Comparison of ENCODE assay signal across 8 cellular contexts in genomic region chr16:30985401-30986128, GRCh38. TPM values are rescaled to one million over a fixed set of nuclear protein-coding genes. Genes with fewer than 3 reads are reported as not detected.
DNase-seq lines count a peak whose midpoint lies in the region; ATAC-seq and TF ChIP-seq lines count a peak whose summit lies in the region.

No MANE protein-coding gene starts in this region.

- intact Hi-C loops in activated CD4-positive, alpha-beta memory T cell treated with anti-CD3 and anti-CD28 coated beads for 36 hours (cut with micrococcal nuclease) = loop anchor here (2.0 to 10.0 kb wide), 2 partner anchors 109 to 459 kb away; partner anchors contain the start of genes VKORC1 and ZNF843
- intact Hi-C loops in stomach (cut with DNase I; ENCODE audit: low total_unique reads) = no loop called here

- no peak overlapping the region for H3K4me3 ChIP-seq in BLaER1
- H3K4me3 ChIP-seq in LNCaP clone FGC (ENCODE audit: low read depth, low read length) = peak overlapping the region; percentile 60
- H3K4me3 ChIP-seq in iPS-11a (ENCODE audit: low read depth, low read length) = peak overlapping the region; percentile 20
- peak overlapping the region; percentile 47 to 52 (median 48) for H3K4me3 ChIP-seq in stomach

- H3K27me3 Mint-ChIP-seq in activated CD4-positive, alpha-beta memory T cell treated with anti-CD3 and anti-CD28 coated beads for 36 hours = no peaks in the 10 kb centered on the region

- CTCF ChIA-PET in activated CD4-positive, alpha-beta memory T cell treated with anti-CD3 and anti-CD28 coated beads for 36 hours (lab: Charles Lee) = interaction anchor here (0.7 to 3.8 kb wide), 25 partner anchors 10 to 882 kb away, joined by 3 to 37 read pairs (median 5); partner anchors contain the start of genes KAT8, STX4, VKORC1 and ZNF646

- TF ChIP-seq POLR2A in stomach (IDR thresholded peaks at IDR 0.05) = no peak

- no peaks in the 10 kb centered on the region for H3K9me3 Mint-ChIP-seq in activated CD4-positive, alpha-beta memory T cell treated with anti-CD3 and anti-CD28 coated beads for 36 hours

- DNase-seq in LNCaP clone FGC (ENCODE audit: low read depth) = peak; percentile 68
- peak; percentile 24 for DNase-seq in activated CD4-positive, alpha-beta memory T cell treated with anti-CD3 and anti-CD28 coated beads for 36 hours
- peak; percentile 81 for DNase-seq in stomach
- DNase-seq in activated CD4-positive, CD25-positive, alpha-beta regulatory T cell (lab: John Stamatoyannopoulos, UW) = no peak

- H3K36me3 ChIP-seq in BLaER1 (peaks cover 74% of the 10 kb centered on the region), stomach (peaks cover 27 to 61% (median 54%) of the 10 kb centered on the region in 4 donors)

- no peak overlapping the region for H3K4me3 Mint-ChIP-seq in activated CD4-positive, alpha-beta memory T cell treated with anti-CD3 and anti-CD28 coated beads for 36 hours

- POLR2A ChIA-PET in activated CD4-positive, alpha-beta memory T cell treated with anti-CD3 and anti-CD28 coated beads for 36 hours (lab: Charles Lee) = no interaction called here

- H3K27ac ChIP-seq in BLaER1 (no peak overlapping the region), stomach (peak overlapping the region; percentile 62 to 80 (median 78))

- TF ChIP-seq CTCF in LNCaP clone FGC (IDR thresholded peaks at IDR 0.05; ENCODE audit: control insufficient read depth, extremely low read depth, insufficient read depth) (peak; percentile 81), stomach (IDR thresholded peaks at IDR 0.05) (peak in 1 of 7 experiments; percentile 32)

- ATAC-seq in GM19328 (IDR thresholded peaks at IDR 0.05; ENCODE audit: unreplicated experiment) (no peak), HG02973 (IDR thresholded peaks at IDR 0.05; ENCODE audit: unreplicated experiment) (no peak)

- no peak overlapping the region for H3K27ac Mint-ChIP-seq in activated CD4-positive, alpha-beta memory T cell treated with anti-CD3 and anti-CD28 coated beads for 36 hours

- peaks cover 6% of the 10 kb centered on the region for H3K36me3 Mint-ChIP-seq in activated CD4-positive, alpha-beta memory T cell treated with anti-CD3 and anti-CD28 coated beads for 36 hours

- H3K4me1 ChIP-seq in BLaER1 (peaks cover 26% of the 10 kb centered on the region), stomach (peaks cover 10 to 16% (median 13%) of the 10 kb centered on the region in 4 donors)

- 37 to 55% (median 41%) methylated on average over 10 to 20 of the region's 20 CpGs for WGBS in stomach, 5 donors

- H3K4me1 Mint-ChIP-seq in activated CD4-positive, alpha-beta memory T cell treated with anti-CD3 and anti-CD28 coated beads for 36 hours (ENCODE audit: low read depth) = no peaks in the 10 kb centered on the region

- TF ChIP-seq EP300 in stomach (IDR thresholded peaks at IDR 0.05) = no peak

- no peaks in the 10 kb centered on the region for H3K9me3 ChIP-seq in BLaER1
- H3K9me3 ChIP-seq in stomach = no peaks in the 10 kb centered on the region

- peaks cover 24% of the 10 kb centered on the region; the same call in 1 of the 2 replicates for H4K20me1 ChIP-seq in BLaER1

- peak overlapping the region; percentile 50 for H3K4me2 ChIP-seq in BLaER1

- H3K9ac ChIP-seq in BLaER1 = no peak overlapping the region

- no peaks in the 10 kb centered on the region for H3K27me3 ChIP-seq in BLaER1
- no peaks in the 10 kb centered on the region for H3K27me3 ChIP-seq in stomach

RNA-seq across cellular contexts. Expression of gene HSD3B7, which starts 0.6 kb away (rescaled TPM):
- 1 to 10 TPM; 2.2 TPM for total RNA-seq in activated CD4-positive, alpha-beta memory T cell treated with anti-CD3 and anti-CD28 coated beads for 36 hours
- total RNA-seq in stomach = 10 to 100 TPM in 3 of 5 donors, 1 to 10 TPM in 2; 2.9 to 52.7 (median 13.4) TPM
- 10 to 100 TPM in 1 of 3 donors, 1 to 10 TPM in 2; 4.3 to 19.5 (median 7.3) TPM for polyA plus RNA-seq in stomach

RNA-seq across cellular contexts. Expression of gene STX1B, which starts 24.9 kb away (rescaled TPM):
- 1 to 10 TPM in 1 of 2 experiments, under 1 TPM in 1; 0.92 to 1.0 TPM for total RNA-seq in activated CD4-positive, alpha-beta memory T cell treated with anti-CD3 and anti-CD28 coated beads for 36 hours
- under 1 TPM in 1 of 5 donors, not detected in 4; 0.55 TPM for total RNA-seq in stomach
- polyA plus RNA-seq in stomach = under 1 TPM; 0.15 to 1.00 (median 0.78) TPM

RNA-seq across cellular contexts. Expression of gene SETD1A, which starts 28.0 kb away (rescaled TPM):
- total RNA-seq in activated CD4-positive, alpha-beta memory T cell treated with anti-CD3 and anti-CD28 coated beads for 36 hours = 10 to 100 TPM; 16.4 to 17.4 TPM
- total RNA-seq in stomach = 10 to 100 TPM in 3 of 5 donors, 1 to 10 TPM in 2; 4.4 to 22.2 (median 19.2) TPM
- polyA plus RNA-seq in stomach = 1 to 10 TPM; 5.2 to 7.5 (median 5.9) TPM

RNA-seq across cellular contexts. Expression of gene ORAI3, which starts 36.7 kb away (rescaled TPM):
- total RNA-seq in activated CD4-positive, alpha-beta memory T cell treated with anti-CD3 and anti-CD28 coated beads for 36 hours = 1 to 10 TPM; 9.6 to 9.7 TPM
- 10 to 100 TPM in 2 of 5 donors, 1 to 10 TPM in 2, not detected in 1; 6.7 to 14.0 (median 11.2) TPM for total RNA-seq in stomach
- 10 to 100 TPM in 2 of 3 donors, 1 to 10 TPM in 1; 7.8 to 26.0 (median 10.5) TPM for polyA plus RNA-seq in stomach

RNA-seq across cellular contexts. Expression of gene STX4, which starts 47.8 kb away (rescaled TPM):
- 10 to 100 TPM; 46.7 to 46.8 TPM for total RNA-seq in activated CD4-positive, alpha-beta memory T cell treated with anti-CD3 and anti-CD28 coated beads for 36 hours
- 100 to 1,000 TPM in 2 of 5 donors, 10 to 100 TPM in 3; 13.8 to 254 (median 60.0) TPM for total RNA-seq in stomach
- polyA plus RNA-seq in stomach = 10 to 100 TPM; 59.3 to 73.9 (median 60.4) TPM

Comparison
In these comparisons a context has a peak if more than half of its experiments do, and no peak if none do; other contexts are left out.
1. DNase-seq: peak in LNCaP clone FGC (single experiment), activated CD4-positive, alpha-beta memory T cell treated with anti-CD3 and anti-CD28 coated beads for 36 hours (single experiment) and stomach (single experiment); none in activated CD4-positive, CD25-positive, alpha-beta regulatory T cell (0 of 4).